Comparison of ENCODE assay signal across 7 cellular contexts in genomic region chr2:58762176-58762781, GRCh38.
A peak's percentile ranks its signal among the peaks of the same experiment; 100 is the strongest.
DNase-seq lines count a peak whose midpoint lies in the region; ATAC-seq and TF ChIP-seq lines count a peak whose summit lies in the region.

No MANE protein-coding gene starts in this region.

- H3K36me3 ChIP-seq in brain microvascular endothelial cell (replicated peaks) (no peaks in the 10 kb centered on the region), tibial nerve (no peaks in the 10 kb centered on the region)

- TF ChIP-seq EP300 in tibial nerve (IDR thresholded peaks at IDR 0.05) = no peak

- H3K9me3 ChIP-seq in tibial nerve = no peaks in the 10 kb centered on the region

- WGBS in tibial nerve, 2 donors = 15 to 19% methylated on average over 5 of the region's 5 CpGs

- TF ChIP-seq POLR2A in tibial nerve (IDR thresholded peaks at IDR 0.05) = no peak

- H3K27ac ChIP-seq in brain microvascular endothelial cell (no peak overlapping the region), tibial nerve (no peak overlapping the region)

- H3K4me3 ChIP-seq in brain microvascular endothelial cell (ENCODE audit: low read depth, low read length) (no peak overlapping the region), tibial nerve (no peak overlapping the region)

- H3K4me1 ChIP-seq in tibial nerve = no peaks in the 10 kb centered on the region

- ATAC-seq in GM19395 (IDR thresholded peaks at IDR 0.05; ENCODE audit: unreplicated experiment) = peak; percentile 83
- peak; percentile 58 for ATAC-seq in HG03469 (IDR thresholded peaks at IDR 0.05; ENCODE audit: unreplicated experiment)

- peak; percentile 80 for TF ChIP-seq CTCF in brain microvascular endothelial cell (IDR thresholded peaks at IDR 0.05; ENCODE audit: low read depth, low read length, missing control alignments)
- peak in 4 of 5 experiments; percentile 25 to 31 (median 26) for TF ChIP-seq CTCF in tibial nerve (IDR thresholded peaks at IDR 0.05)

- H3K27me3 ChIP-seq in brain microvascular endothelial cell (replicated peaks) (no peaks in the 10 kb centered on the region), tibial nerve (no peaks in the 10 kb centered on the region)

- DNase-seq in ELR (ENCODE audit: low read depth) (peak; percentile 68), NCI-H82 treated with DMSO at 0.1 percent for 48 hours (lab: John Stamatoyannopoulos, UW; ENCODE audit: unreplicated experiment) (peak; percentile 7), brain microvascular endothelial cell (peak; percentile 78), left kidney (ENCODE audit: low read depth, low spot score) (peak; percentile 76), tibial nerve (ENCODE audit: low spot score in 2 of 2) (peak in 1 of 2 donors; percentile 6)

- in situ Hi-C loops in brain microvascular endothelial cell (cut with HindIII; ENCODE audit: low pct_ligation_motif_present, low sequenced_read_pairs) = no loop called here
